In the genomic region with DNA sequence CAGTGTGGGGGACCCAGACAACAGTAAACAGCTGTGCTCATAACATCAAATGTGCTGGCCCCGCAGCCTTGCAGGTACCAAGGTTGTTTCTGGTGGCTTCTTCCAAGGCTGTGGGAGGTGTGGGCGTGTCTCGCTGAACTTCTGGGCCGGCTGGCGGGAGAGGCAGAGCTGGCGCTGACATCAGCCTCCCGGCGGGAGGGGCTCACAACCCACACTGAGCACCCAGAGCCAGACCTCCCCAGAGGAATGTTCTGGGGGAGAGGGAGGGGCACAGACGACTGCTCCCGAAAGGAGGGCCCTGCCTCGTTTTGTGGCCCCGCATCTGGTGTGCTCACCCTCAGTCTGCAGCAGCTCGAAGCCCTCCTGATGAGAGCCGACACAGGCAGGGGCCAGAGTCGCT, we compare ENCODE assay signal across 11 cellular contexts. TPM values are rescaled to one million over a fixed set of nuclear protein-coding genes. Genes with fewer than 3 reads are reported as not detected.
DNase-seq lines count a peak whose midpoint lies in the region; ATAC-seq, FAIRE-seq and TF ChIP-seq lines count a peak whose summit lies in the region.
"Had no signal": no experiment of that assay in that cellular context is flagged by ENCODE, and none has a peak within 500 bp of the region (broad histone marks: within the 10 kb centered on the region; RNA-seq: fewer than 3 reads in every experiment).

No MANE protein-coding gene starts in this region.

- no peak overlapping the region for H2AK5ac ChIP-seq in mesenchymal stem cell (ENCODE audit: low read length, severe bottlenecking)

- TF ChIP-seq RAD21 in K562 (CRISPR knock-in tag; conservative IDR thresholded peaks at IDR 0.05 in 1 of 2, IDR thresholded peaks at IDR 0.05 in 1 of 2) = no peak

- DNase-seq in NCI-H1105 (lab: John Stamatoyannopoulos, UW) = peak; percentile 32
- peak; percentile 57 to 81 (median 72) for DNase-seq in K562 (ENCODE audit: extremely low read depth in 1 of 4, low spot score in 3 of 4)
- DNase-seq in mesenchymal stem cell = no peak
- DNase-seq in C1 segment of cervical spinal cord (lab: John Stamatoyannopoulos, UW) = no peak
- DNase-seq in SIG-M5 (lab: John Stamatoyannopoulos, UW) = no peak
- DNase-seq in cortex of kidney (lab: John Stamatoyannopoulos, UW) = no peak

- peak; percentile 92 for ATAC-seq in K562
- ATAC-seq in GM18519 (IDR thresholded peaks at IDR 0.05; ENCODE audit: low FRiP score, unreplicated experiment) = no peak

- no peaks in the 10 kb centered on the region; a peak in 1 of 22 replicates for H3K36me3 ChIP-seq in BLaER1 treated with 17β-estradiol and CSF1 and Interleukin-3, amounts not matched to agents 10 nM and 100 nM
- no peaks in the 10 kb centered on the region for H3K36me3 ChIP-seq in K562 (ENCODE audit: control insufficient read depth, insufficient read depth, low read length)
- H3K36me3 ChIP-seq in mesenchymal stem cell (ENCODE audit: control insufficient read depth in 1 of 2, insufficient read depth in 2 of 2, low read depth in 1 of 2, low read length in 2 of 2) = no peaks in the 10 kb centered on the region
- H3K36me3 ChIP-seq: SJSA1 had no signal

- H2BK5ac ChIP-seq in mesenchymal stem cell (ENCODE audit: low read depth, low read length, poor library complexity, severe bottlenecking) = no peak overlapping the region

- intact Hi-C loops in K562 (cut with micrococcal nuclease) = loop anchor here (5.0 kb wide), 1 partner anchor 51 kb away; no protein-coding TSS in a partner anchor

- in situ Hi-C loops in K562 (cut with MboI) = no loop called here

- no peaks in the 10 kb centered on the region for H3K9me1 ChIP-seq in K562 (ENCODE audit: control insufficient read depth, insufficient read depth, low read length)

- POLR2A ChIA-PET in K562 (lab: Yijun Ruan, JAX) = interaction anchor here (0.7 to 2.6 kb wide), 6 partner anchors 9 to 142 kb away, joined by 3 to 18 read pairs (median 4); no protein-coding TSS in a partner anchor

- no peak overlapping the region for H2BK15ac ChIP-seq in mesenchymal stem cell (ENCODE audit: low read depth, poor library complexity, severe bottlenecking)

- BruUV-seq in K562 (replicated peaks; lab: Mats Ljungman, UMichigan) = no TSS peak

- H3K23ac ChIP-seq in mesenchymal stem cell (ENCODE audit: low read length in 2 of 2) = no peak overlapping the region

- H4K8ac ChIP-seq in mesenchymal stem cell (ENCODE audit: low read length) = peak overlapping the region; percentile 32

- H3K4me1 ChIP-seq in BLaER1 treated with 17β-estradiol and CSF1 and Interleukin-3, amounts not matched to agents 10 nM and 100 nM = peaks cover 29 to 100% (median 98%) of the 10 kb centered on the region in 10 experiments; a peak in 19 of 20 replicates
- H3K4me1 ChIP-seq in K562 (replicated peaks in 1 of 2; ENCODE audit: control insufficient read depth in 2 of 2, insufficient read depth in 2 of 2, low read length in 2 of 2) (peaks cover 11 to 71% of the 10 kb centered on the region in 2 experiments), mesenchymal stem cell (ENCODE audit: control insufficient read depth, insufficient read depth, low read depth, low read length) (peaks cover 2% of the 10 kb centered on the region)

- peaks cover 0 to under 1% (median 0%) of the 10 kb centered on the region in 11 experiments; a peak in 2 of 22 replicates for H3K9me3 ChIP-seq in BLaER1 treated with 17β-estradiol and CSF1 and Interleukin-3, amounts not matched to agents 10 nM and 100 nM (replicated peaks in 1 of 11)
- H3K9me3 ChIP-seq in K562 (replicated peaks; ENCODE audit: control insufficient read depth, insufficient read depth, low read depth, low read length) = no peaks in the 10 kb centered on the region
- H3K9me3 ChIP-seq in mesenchymal stem cell (ENCODE audit: control insufficient read depth, low read length) = no peaks in the 10 kb centered on the region
- H3K9me3 ChIP-seq: SJSA1 had no signal

- H2AFZ ChIP-seq in K562 (ENCODE audit: low read depth, low read length) (no peak overlapping the region), mesenchymal stem cell (ENCODE audit: low read depth, low read length) (no peak overlapping the region)

- no peak overlapping the region for H2BK120ac ChIP-seq in mesenchymal stem cell (ENCODE audit: low read depth, low read length)

- H3K4me3 ChIP-seq in BLaER1 treated with 17β-estradiol and CSF1 and Interleukin-3, amounts not matched to agents 10 nM and 100 nM = no peak overlapping the region
- no peak overlapping the region for H3K4me3 ChIP-seq in K562
- no peak overlapping the region for H3K4me3 ChIP-seq in mesenchymal stem cell (ENCODE audit: insufficient read depth in 1 of 2, low read depth in 1 of 2, low read length in 2 of 2)
- H3K4me3 ChIP-seq: SJSA1 had no signal

- no peak overlapping the region for H3K4ac ChIP-seq in mesenchymal stem cell (ENCODE audit: low read depth in 1 of 2, low read length in 2 of 2)

- no peak overlapping the region for H4K91ac ChIP-seq in mesenchymal stem cell (ENCODE audit: low read length)

- TF ChIP-seq EP300 in K562 (IDR thresholded peaks at IDR 0.05; ENCODE audit: low read length) = no peak

- TF ChIP-seq CTCF in K562 (IDR thresholded peaks at IDR 0.05 in 2 of 3, conservative IDR thresholded peaks at IDR 0.05 in 1 of 3; ENCODE audit: insufficient read depth in 2 of 3, low read depth in 1 of 3, low read length in 3 of 3) = no peak

- H4K20me1 ChIP-seq in BLaER1 treated with 17β-estradiol and CSF1 and Interleukin-3, amounts not matched to agents 10 nM and 100 nM = peaks cover 0 to 52% (median 5%) of the 10 kb centered on the region in 11 experiments; a peak in 9 of 22 replicates
- peaks cover 18% of the 10 kb centered on the region for H4K20me1 ChIP-seq in K562 (replicated peaks; ENCODE audit: control insufficient read depth, insufficient read depth, low read length)

- H3K18ac ChIP-seq in mesenchymal stem cell (ENCODE audit: low read depth in 1 of 2, low read length in 2 of 2) = no peak overlapping the region

- whole genome bisulfite sequencing in K562 (ENCODE audit: insufficient coverage, low coverage, missing lambda C conversion rate) = 7% methylated on average over 13 of the region's 15 CpGs
- WGBS in mesenchymal stem cell = 38% methylated on average over 15 of the region's 15 CpGs

- CTCF ChIA-PET in K562 (lab: Yijun Ruan, JAX; ENCODE audit: low intra/inter-chr PET ratio) = no interaction called here

- no peaks in the 10 kb centered on the region for H3K79me1 ChIP-seq in mesenchymal stem cell (replicated peaks; ENCODE audit: low read length, poor library complexity, severe bottlenecking)

- no peaks in the 10 kb centered on the region for H3K79me2 ChIP-seq in K562 (ENCODE audit: control insufficient read depth, insufficient read depth, low read length)

- H3K27me3 ChIP-seq in BLaER1 treated with 17β-estradiol and CSF1 and Interleukin-3, amounts not matched to agents 10 nM and 100 nM = peaks cover 16 to 90% (median 46%) of the 10 kb centered on the region in 11 experiments
- H3K27me3 ChIP-seq in K562 (ENCODE audit: control insufficient read depth in 2 of 2, insufficient read depth in 2 of 2, low read length in 2 of 2) (peaks cover 36 to 91% of the 10 kb centered on the region in 2 experiments), mesenchymal stem cell (ENCODE audit: control insufficient read depth in 1 of 2, insufficient read depth in 1 of 2, low read length in 2 of 2) (peaks cover 54 to 84% of the 10 kb centered on the region in 2 experiments)
- H3K27me3 ChIP-seq: SJSA1 had no signal

- TF ChIP-seq POLR2A in K562 (conservative IDR thresholded peaks at IDR 0.05) = no peak

- H2BK12ac ChIP-seq in mesenchymal stem cell (ENCODE audit: low read length in 2 of 2) = peak overlapping the region in 1 of 2 experiments; percentile 16

- H3K27ac ChIP-seq in BLaER1 treated with 17β-estradiol and CSF1 and Interleukin-3, amounts not matched to agents 10 nM and 100 nM = no peak overlapping the region
- H3K27ac ChIP-seq in K562 (ENCODE audit: extremely low read depth, low read depth, low read length) = no peak overlapping the region
- no peak overlapping the region for H3K27ac ChIP-seq in mesenchymal stem cell (ENCODE audit: low read length, poor library complexity, severe bottlenecking)
- H3K27ac ChIP-seq: SJSA1 had no signal

- H3K4me2 ChIP-seq in BLaER1 treated with 17β-estradiol and CSF1 and Interleukin-3, amounts not matched to agents 10 nM and 100 nM = peak overlapping the region; percentile 20 to 88 (median 74); a peak in 21 of 22 replicates
- no peak overlapping the region for H3K4me2 ChIP-seq in K562 (ENCODE audit: insufficient read depth, low read length)
- H3K4me2 ChIP-seq in mesenchymal stem cell (ENCODE audit: low read length, poor library complexity, severe bottlenecking) = no peak overlapping the region

- H3K14ac ChIP-seq in mesenchymal stem cell (ENCODE audit: low read length in 2 of 2) = no peak overlapping the region

- no peak for FAIRE-seq in K562 (lab: Jason Lieb, UNC)
- FAIRE-seq: colon, D721Med had no signal

- H3K9ac ChIP-seq in BLaER1 treated with 17β-estradiol and CSF1 and Interleukin-3, amounts not matched to agents 10 nM and 100 nM = 0 out of 22 replicates have a peak overlapping the region, but pooled peaks of 2 of the 11 experiments have one; percentile 5 to 18
- H3K9ac ChIP-seq in K562 (ENCODE audit: insufficient read depth in 1 of 2, low read depth in 2 of 2, low read length in 2 of 2) (peak overlapping the region in 1 of 2 experiments; percentile 55; a peak in 2 of 4 replicates), mesenchymal stem cell (ENCODE audit: low read length) (no peak overlapping the region)

RNA-seq across cellular contexts. Expression of a gene that starts 6.9 kb away (rescaled TPM):
- 13.6 and 46.2 TPM in 2 replicates for total RNA-seq in K562 (2011; cell fraction: chromatin; rRNA removed; ENCODE audit: low replicate concordance)
- total RNA-seq in K562 (2011; cell fraction: nucleolus; rRNA removed) = 15.9 and 26.2 TPM in 2 replicates
- total RNA-seq in K562 (2011; cell fraction: nucleoplasm; rRNA removed) = 8.9 and 10.9 TPM in 2 replicates
- 1.1 and 1.3 TPM in 2 replicates for total RNA-seq in K562 (2014; rRNA removed)
- total RNA-seq in K562 (2014; rRNA removed; fragmentation: Illumina TruSeq; extraction: Trizol) = 0.11 and 0.22 TPM in 2 replicates
- 0.51 and 0.53 TPM in 2 replicates for total RNA-seq in K562 (2015; rRNA removed; fragmentation: Illumina TruSeq; extraction: Trizol)
- total RNA-seq in K562 (2021) = 1.8 and 1.9 TPM in 2 replicates
- polyA plus RNA-seq in K562 (2011; rRNA removed) = 3.1 and 15.7 TPM in 2 replicates
- 5.3 and 11.3 TPM in 2 replicates for polyA plus RNA-seq in K562 (2011; cell fraction: cytosol; rRNA removed)
- polyA plus RNA-seq in K562 (2011; cell fraction: nucleus; rRNA removed) = 55.8 and 115 TPM in 2 replicates
- 1.2 and 3.8 TPM in 2 replicates for polyA plus RNA-seq in K562 (2012)
- polyA plus RNA-seq in K562 (2014; fragmentation: Illumina TruSeq; extraction: Trizol) = 0.56 and 0.83 TPM in 2 replicates
- under 1 TPM; 0.01 to 0.04 TPM for polyA plus RNA-seq in K562 (2014; fragmentation: Nextera tagmentation; extraction: Ambion mirVana)
- 0.73 and 1.0 TPM in 2 replicates for polyA plus RNA-seq in K562 (2014; rRNA removed)
- 2.5 and 9.1 TPM in 2 replicates for polyA minus RNA-seq in K562 (2011; rRNA and poly(A)+ RNA removed)
- polyA minus RNA-seq in K562 (2011; cell fraction: cytosol; rRNA and poly(A)+ RNA removed) = 5.9 and 21.7 TPM in 2 replicates
- polyA minus RNA-seq in K562 (2011; cell fraction: nucleus; rRNA and poly(A)+ RNA removed) = 13.1 and 36.8 TPM in 2 replicates
- 23.4 TPM for polyA plus RNA-seq in mesenchymal stem cell (2013, experiment 1 of 2)
- 22.9 TPM for polyA plus RNA-seq in mesenchymal stem cell (2013, experiment 2 of 2)

Comparison
In these comparisons a context has a peak if more than half of its experiments do, and no peak if none do; other contexts are left out.
1. H3K4me2 ChIP-seq: peak in BLaER1 treated with 17β-estradiol and CSF1 and Interleukin-3, amounts not matched to agents 10 nM and 100 nM (11 of 11); none in K562 (single experiment) and mesenchymal stem cell (single experiment).
2. DNase-seq: peak in NCI-H1105 (single experiment) and K562 (4 of 4); none in mesenchymal stem cell (single experiment), C1 segment of cervical spinal cord (0 of 14), SIG-M5 (single experiment) and cortex of kidney (single experiment).